Comparison of ENCODE assay signal across 8 cellular contexts in the genomic region with DNA sequence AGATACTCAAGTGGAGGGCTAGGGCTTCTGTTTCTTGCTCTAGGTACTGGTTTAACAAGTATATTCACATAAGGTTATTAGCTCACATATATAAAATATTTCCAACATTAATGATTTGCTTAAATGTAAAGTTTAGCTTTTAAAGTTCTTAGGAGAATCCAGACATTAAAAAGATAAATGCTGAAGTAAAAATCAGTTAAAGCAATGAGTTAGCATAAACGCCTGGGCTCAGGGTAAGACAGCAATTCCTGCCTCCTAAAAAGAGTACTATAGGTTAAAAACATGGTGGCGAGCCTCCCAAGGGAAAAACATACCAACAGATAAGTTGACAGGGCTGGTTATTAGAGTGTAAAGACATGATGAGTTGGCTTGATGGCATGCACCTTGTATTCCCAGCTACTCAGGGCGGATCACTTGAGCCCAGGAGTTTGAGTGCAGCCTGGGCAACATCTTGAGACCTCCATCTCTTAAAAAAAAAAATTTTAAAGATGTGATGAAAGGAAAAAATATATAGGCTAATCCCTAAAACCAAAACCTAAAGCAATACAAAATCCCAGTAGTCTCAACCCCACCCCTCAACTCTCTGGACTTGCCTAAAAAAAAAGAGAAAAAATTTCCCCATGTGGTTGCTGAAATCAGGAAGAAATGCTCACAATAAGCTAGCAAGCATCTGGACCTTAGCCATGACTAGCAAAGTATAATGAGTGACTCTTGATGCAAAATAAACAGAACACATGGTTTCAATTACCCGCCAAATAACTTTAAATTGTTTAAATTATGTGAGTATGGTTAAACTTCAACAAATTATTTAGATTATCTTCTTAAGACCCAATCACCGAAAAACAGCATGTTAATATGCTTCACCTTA. TPM values are rescaled to one million over a fixed set of nuclear protein-coding genes. Genes with fewer than 3 reads are reported as not detected.
DNase-seq lines count a peak whose midpoint lies in the region; ATAC-seq, FAIRE-seq and TF ChIP-seq lines count a peak whose summit lies in the region.

No MANE protein-coding gene starts in this region.

- no peaks in the 10 kb centered on the region for H3K9me3 ChIP-seq in iPS-15b (ENCODE audit: control insufficient read depth, insufficient read depth, low read length)

- H3K27me3 ChIP-seq in iPS-15b (ENCODE audit: control insufficient read depth, insufficient read depth, low read length), result no peaks in the 10 kb centered on the region

- CTCF ChIA-PET in activated CD4-positive, alpha-beta memory T cell treated with anti-CD3 and anti-CD28 coated beads, Interleukin-2, amount 10 ng/mL, durations not matched to agents 7 days and 5 days (lab: Charles Lee), result no interaction called here

- peak overlapping the region; percentile 8 for H3K4me3 ChIP-seq in iPS-15b (ENCODE audit: low read depth, low read length)

- H3K36me3 ChIP-seq in iPS-15b (ENCODE audit: control insufficient read depth, insufficient read depth, low read length), result no peaks in the 10 kb centered on the region

- no peaks in the 10 kb centered on the region for H3K9me3 Mint-ChIP-seq in activated CD4-positive, alpha-beta memory T cell treated with anti-CD3 and anti-CD28 coated beads, Interleukin-2, amount 10 ng/mL, durations not matched to agents 7 days and 5 days

- TF ChIP-seq POLR2A in H54 (IDR thresholded peaks at IDR 0.05; ENCODE audit: low read depth, low read length), result no peak

- peaks cover 70% of the 10 kb centered on the region for H3K36me3 Mint-ChIP-seq in activated CD4-positive, alpha-beta memory T cell treated with anti-CD3 and anti-CD28 coated beads, Interleukin-2, amount 10 ng/mL, durations not matched to agents 7 days and 5 days (ENCODE audit: low read depth)

- H3K27ac Mint-ChIP-seq in activated CD4-positive, alpha-beta memory T cell treated with anti-CD3 and anti-CD28 coated beads, Interleukin-2, amount 10 ng/mL, durations not matched to agents 7 days and 5 days, result no peak overlapping the region

- H3K27me3 Mint-ChIP-seq in activated CD4-positive, alpha-beta memory T cell treated with anti-CD3 and anti-CD28 coated beads, Interleukin-2, amount 10 ng/mL, durations not matched to agents 7 days and 5 days, result no peaks in the 10 kb centered on the region

- H3K4me1 Mint-ChIP-seq in activated CD4-positive, alpha-beta memory T cell treated with anti-CD3 and anti-CD28 coated beads, Interleukin-2, amount 10 ng/mL, durations not matched to agents 7 days and 5 days, result peaks cover 47% of the 10 kb centered on the region

- DNase-seq in A172 (ENCODE audit: low spot score) (peak; percentile 13), EL (peak; percentile 84), H54 (ENCODE audit: insufficient read length, low spot score) (no peak), NCI-H2227 (lab: John Stamatoyannopoulos, UW; ENCODE audit: unreplicated experiment) (no peak), NCI-H2107 treated with DMSO at 0.1 percent for 48 hours (lab: John Stamatoyannopoulos, UW; ENCODE audit: unreplicated experiment) (no peak)
- no peak for DNase-seq in activated CD4-positive, alpha-beta memory T cell treated with anti-CD3 and anti-CD28 coated beads, Interleukin-2, amount 10 ng/mL, durations not matched to agents 7 days and 5 days

- H3K9ac ChIP-seq in iPS-15b (ENCODE audit: low read depth, low read length), result no peak overlapping the region

- no peak for FAIRE-seq in H54 (lab: Jason Lieb, UNC)

- POLR2A ChIA-PET in activated CD4-positive, alpha-beta memory T cell treated with anti-CD3 and anti-CD28 coated beads, Interleukin-2, amount 10 ng/mL, durations not matched to agents 7 days and 5 days (lab: Charles Lee), result interaction anchor here (0.7 to 1.7 kb wide), 3 partner anchors 12 to 367 kb away, joined by 3 read pairs; no protein-coding TSS in a partner anchor

- no peak for ATAC-seq in GM19328 (IDR thresholded peaks at IDR 0.05; ENCODE audit: unreplicated experiment)

- H3K4me1 ChIP-seq in iPS-15b (ENCODE audit: control insufficient read depth, insufficient read depth, low read length), result no peaks in the 10 kb centered on the region

- peak overlapping the region; percentile 49 for H3K4me3 Mint-ChIP-seq in activated CD4-positive, alpha-beta memory T cell treated with anti-CD3 and anti-CD28 coated beads, Interleukin-2, amount 10 ng/mL, durations not matched to agents 7 days and 5 days

RNA-seq across cellular contexts. Expression of a gene that starts 3.6 kb away (rescaled TPM):
- 68.9 and 80.1 TPM in 2 replicates for total RNA-seq in A172 (2014; rRNA removed; shearing (Covaris generic))
- total RNA-seq in activated CD4-positive, alpha-beta memory T cell treated with anti-CD3 and anti-CD28 coated beads, Interleukin-2, amount 10 ng/mL, durations not matched to agents 7 days and 5 days, result 10 to 100 TPM; 81.6 to 86.8 TPM

Comparison
In these comparisons a context has a peak if more than half of its experiments do, and no peak if none do; other contexts are left out.
1. DNase-seq: peak in A172 (single experiment) and EL (single experiment); none in activated CD4-positive, alpha-beta memory T cell treated with anti-CD3 and anti-CD28 coated beads, Interleukin-2, amount 10 ng/mL, durations not matched to agents 7 days and 5 days (single experiment), H54 (single experiment), NCI-H2227 (single experiment) and NCI-H2107 treated with DMSO at 0.1 percent for 48 hours (single experiment).